ENCODE assay signal across 14 cellular contexts in genomic region chr11:73470036-73470624, GRCh38.
"Had no signal": no experiment of that assay in that cellular context is flagged by ENCODE, and none has a peak within 500 bp of the region (broad histone marks: within the 10 kb centered on the region; RNA-seq: fewer than 3 reads in every experiment).

No MANE protein-coding gene starts in this region.

- H3K4me3 Mint-ChIP-seq: activated CD8-positive, alpha-beta T cell treated with anti-CD3 and anti-CD28 coated beads, Interleukin-2, amount 10 ng/mL, durations not matched to agents 7 days and 5 days; activated T-helper 1 cell treated with anti-CD3 and anti-CD28 coated beads, Interleukin-12 subunit alpha, Interleukin-12 subunit beta, Interleukin-2, Interleukin-4 antibody, amounts not matched to agents 30 ng/mL and 10 ng/mL and 1 ng/mL, durations not matched to agents 14 hours and 24 hours and 36 hours; dendritic cell treated with granulocyte-macrophage colony-stimulating factor and Interleukin-4, amounts not matched to agents 40 ng/mL and 50 ng/mL, for 4 days; effector memory CD8-positive, alpha-beta T cell; nephron progenitor cell; stimulated activated naive CD8-positive, alpha-beta T cell treated with anti-CD3 and anti-CD28 coated beads, Interleukin-15, Interleukin-2, amounts not matched to agents 100 ng/mL and 50 ng/mL, for 24 hours had no signal

- ATAC-seq: activated CD8-positive, alpha-beta T cell treated with anti-CD3 and anti-CD28 coated beads, Interleukin-2, amount 10 ng/mL, durations not matched to agents 7 days and 5 days; effector memory CD8-positive, alpha-beta T cell had no signal

- H3K27me3 Mint-ChIP-seq: dendritic cell treated with granulocyte-macrophage colony-stimulating factor and Interleukin-4, amounts not matched to agents 40 ng/mL and 50 ng/mL, for 4 days; effector memory CD8-positive, alpha-beta T cell; stimulated activated naive CD8-positive, alpha-beta T cell treated with anti-CD3 and anti-CD28 coated beads, Interleukin-15, Interleukin-2, amounts not matched to agents 100 ng/mL and 50 ng/mL, for 24 hours had no signal

- DNase-seq: activated CD4-positive, alpha-beta T cell treated with anti-CD3 and anti-CD28 coated beads for 48 hours; activated CD8-positive, alpha-beta T cell treated with anti-CD3 and anti-CD28 coated beads, Interleukin-2, amount 10 ng/mL, durations not matched to agents 7 days and 5 days; activated naive CD4-positive, alpha-beta T cell treated with Interleukin-2 at 50 U/mL for 16 hours; caudate nucleus; effector memory CD8-positive, alpha-beta T cell; glutamatergic neuron; mesenchymal stem cell; nephron progenitor cell; stimulated activated CD4-positive, alpha-beta T cell treated with anti-CD3 and anti-CD28 coated beads, Interleukin-4, amount 100 ng/mL, for 1 hour; testis had no signal

- H3K4me3 ChIP-seq: testis had no signal

- H3K27ac Mint-ChIP-seq: activated CD8-positive, alpha-beta T cell treated with anti-CD3 and anti-CD28 coated beads, Interleukin-2, amount 10 ng/mL, durations not matched to agents 7 days and 5 days; activated T-helper 1 cell treated with anti-CD3 and anti-CD28 coated beads, Interleukin-12 subunit alpha, Interleukin-12 subunit beta, Interleukin-2, Interleukin-4 antibody, amounts not matched to agents 30 ng/mL and 10 ng/mL and 1 ng/mL, durations not matched to agents 14 hours and 24 hours and 36 hours; dendritic cell treated with granulocyte-macrophage colony-stimulating factor and Interleukin-4, amounts not matched to agents 40 ng/mL and 50 ng/mL, for 4 days; effector memory CD8-positive, alpha-beta T cell; stimulated activated naive CD8-positive, alpha-beta T cell treated with anti-CD3 and anti-CD28 coated beads, Interleukin-15, Interleukin-2, amounts not matched to agents 100 ng/mL and 50 ng/mL, for 24 hours had no signal

- H3K9me3 ChIP-seq: testis had no signal

- H3K27ac ChIP-seq: epithelial cell of prostate had no signal

- H3K27me3 ChIP-seq: testis had no signal

- H3K9me3 Mint-ChIP-seq: activated T-helper 1 cell treated with anti-CD3 and anti-CD28 coated beads, Interleukin-12 subunit alpha, Interleukin-12 subunit beta, Interleukin-2, Interleukin-4 antibody, amounts not matched to agents 30 ng/mL and 10 ng/mL and 1 ng/mL, durations not matched to agents 14 hours and 24 hours and 36 hours; dendritic cell treated with granulocyte-macrophage colony-stimulating factor and Interleukin-4, amounts not matched to agents 40 ng/mL and 50 ng/mL, for 4 days; effector memory CD8-positive, alpha-beta T cell; stimulated activated naive CD8-positive, alpha-beta T cell treated with anti-CD3 and anti-CD28 coated beads, Interleukin-15, Interleukin-2, amounts not matched to agents 100 ng/mL and 50 ng/mL, for 24 hours had no signal
